Comparison of ENCODE assay signal across 15 cellular contexts in the genomic region with DNA sequence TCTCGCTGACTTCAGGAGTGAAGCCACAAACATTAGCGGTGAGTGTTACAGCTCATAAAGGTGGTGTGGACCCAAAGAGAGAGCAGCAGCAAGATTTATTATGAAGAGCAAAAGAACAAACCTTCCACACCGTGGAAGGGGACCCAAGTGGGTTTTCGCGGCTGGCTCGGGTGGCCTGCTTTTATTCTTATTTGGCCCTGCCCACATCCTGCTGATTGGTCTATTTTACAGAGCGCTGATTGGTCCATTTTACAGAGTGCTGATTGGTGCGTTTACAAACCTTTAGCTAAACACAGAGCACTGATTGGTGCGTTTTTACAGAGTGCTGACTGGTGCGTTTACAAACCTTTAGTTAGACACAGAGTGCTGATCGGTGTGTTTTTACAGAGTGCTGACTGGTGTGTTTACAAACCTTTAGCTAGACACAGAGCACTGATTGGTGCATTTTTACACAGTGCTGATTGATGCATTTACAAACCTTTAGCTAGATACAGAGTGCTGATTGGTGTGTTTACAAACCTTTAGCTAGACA. TPM values are rescaled to one million over a fixed set of nuclear protein-coding genes. Genes with fewer than 3 reads are reported as not detected.
"Had no signal": no experiment of that assay in that cellular context is flagged by ENCODE, and none has a peak within 500 bp of the region (broad histone marks: within the 10 kb centered on the region; RNA-seq: fewer than 3 reads in every experiment).

No MANE protein-coding gene starts in this region.

RNA-seq across cellular contexts. Expression of gene KIF4B, which starts 37.5 kb away (rescaled TPM):
- total RNA-seq: naive thymus-derived CD8-positive, alpha-beta T cell; natural killer cell treated with Interleukin-12 subunit alpha and Interleukin-12 subunit beta and Interleukin-15 and Interleukin-18, amount 100 ng/mL, for 72 hours; neural crest cell; omental fat pad; osteocyte; pancreas; right atrium auricular region; sciatic nerve; smooth muscle cell; thoracic aorta; thyroid gland; tibial nerve; ureter; vagina had no signal
- polyA plus RNA-seq: naive thymus-derived CD8-positive, alpha-beta T cell; pancreas; smooth muscle cell; spleen had no signal
